In genomic region chr10:2121315-2121714, GRCh38 we compare ENCODE assay signal across 18 cellular contexts.
A peak's percentile ranks its signal among the peaks of the same experiment; 100 is the strongest.
DNase-seq lines count a peak whose midpoint lies in the region; ATAC-seq and TF ChIP-seq lines count a peak whose summit lies in the region.
"Had no signal": no experiment of that assay in that cellular context is flagged by ENCODE, and none has a peak within 500 bp of the region (broad histone marks: within the 10 kb centered on the region; RNA-seq: fewer than 3 reads in every experiment).

No MANE protein-coding gene starts in this region.

- no peak overlapping the region for H3K27ac Mint-ChIP-seq in activated CD8-positive, alpha-beta T cell treated with anti-CD3 and anti-CD28 coated beads for 36 hours
- H3K27ac Mint-ChIP-seq: B cell; CD4-positive, CD25-positive, alpha-beta regulatory T cell; CD8-positive, alpha-beta T cell; GM23338; H9; HFFc6 had no signal

- H2BK5ac ChIP-seq in neuronal stem cell (ENCODE audit: low read length) = no peak overlapping the region

- no peak overlapping the region for H4K8ac ChIP-seq in neuronal stem cell (ENCODE audit: low read depth, low read length)

- no peaks in the 10 kb centered on the region for H3K36me3 Mint-ChIP-seq in activated CD8-positive, alpha-beta T cell treated with anti-CD3 and anti-CD28 coated beads for 36 hours (ENCODE audit: low read depth)
- H3K36me3 Mint-ChIP-seq: CD4-positive, CD25-positive, alpha-beta regulatory T cell; CD8-positive, alpha-beta T cell had no signal

- CTCF ChIA-PET in HEK293 (lab: Yijun Ruan, JAX) (interaction anchor here (2.4 kb wide), 1 partner anchor 16 kb away, joined by 11 read pairs; no protein-coding TSS in a partner anchor), mammary epithelial cell (lab: Charles Lee; ENCODE audit: low non-redundant PET) (no interaction called here)
- CTCF ChIA-PET in activated CD8-positive, alpha-beta T cell treated with anti-CD3 and anti-CD28 coated beads for 36 hours (lab: Charles Lee) = no interaction called here

- no TSS peak for BruUV-seq in mammary epithelial cell (replicated peaks; lab: Mats Ljungman, UMichigan)

- no peak overlapping the region for H3K4ac ChIP-seq in neuronal stem cell (ENCODE audit: low read length)

- H3K23ac ChIP-seq in neuronal stem cell (ENCODE audit: low read depth, low read length, poor library complexity) = no peak overlapping the region

- POLR2A ChIA-PET in HEK293 (lab: Yijun Ruan, JAX) = no interaction called here
- POLR2A ChIA-PET in activated CD8-positive, alpha-beta T cell treated with anti-CD3 and anti-CD28 coated beads for 36 hours (lab: Charles Lee) = no interaction called here

- no peak overlapping the region for H3K4me2 ChIP-seq in mammary epithelial cell (ENCODE audit: insufficient read depth, low read depth, low read length)
- H3K4me2 ChIP-seq in neuronal stem cell (ENCODE audit: insufficient read depth, low read length, poor library complexity, severe bottlenecking) = no peak overlapping the region
- H3K4me2 ChIP-seq: BLaER1, GM23338 had no signal

- H3K79me1 ChIP-seq in neuronal stem cell (ENCODE audit: low read depth, low read length) = no peaks in the 10 kb centered on the region

- H3K27me3 ChIP-seq in mammary epithelial cell (ENCODE audit: insufficient read depth, low read length) (no peaks in the 10 kb centered on the region), neuronal stem cell (ENCODE audit: control insufficient read depth in 3 of 3, insufficient read depth in 3 of 3, low read depth in 1 of 3, low read length in 3 of 3) (no peaks in the 10 kb centered on the region)
- H3K27me3 ChIP-seq: BLaER1 had no signal

- H2BK12ac ChIP-seq in neuronal stem cell (ENCODE audit: low read length) = no peak overlapping the region

- no peak overlapping the region for H4K91ac ChIP-seq in neuronal stem cell (ENCODE audit: low read depth, low read length, poor library complexity)

- H3K36me3 ChIP-seq in HEK293 (ENCODE audit: control insufficient read depth in 2 of 2, insufficient read depth in 1 of 2, low read length in 2 of 2) (no peaks in the 10 kb centered on the region), mammary epithelial cell (ENCODE audit: insufficient read depth, low read length) (no peaks in the 10 kb centered on the region), neuronal stem cell (replicated peaks in 1 of 2; ENCODE audit: control insufficient read depth in 2 of 2, insufficient read depth in 2 of 2, low read length in 2 of 2) (no peaks in the 10 kb centered on the region)
- H3K36me3 ChIP-seq: BLaER1 had no signal

- no peaks in the 10 kb centered on the region for H3K27me3 Mint-ChIP-seq in activated CD8-positive, alpha-beta T cell treated with anti-CD3 and anti-CD28 coated beads for 36 hours
- H3K27me3 Mint-ChIP-seq: B cell; CD4-positive, CD25-positive, alpha-beta regulatory T cell had no signal

- no peak overlapping the region for H3K18ac ChIP-seq in neuronal stem cell (ENCODE audit: low read length)

- H3K14ac ChIP-seq in neuronal stem cell (ENCODE audit: low read length) = no peak overlapping the region

- H4K20me1 ChIP-seq in mammary epithelial cell (ENCODE audit: insufficient read depth, low read length) = no peaks in the 10 kb centered on the region
- H4K20me1 ChIP-seq: BLaER1 had no signal

- no peak overlapping the region for H3K4me3 ChIP-seq in HEK293 (ENCODE audit: low read depth, low read length)
- H3K4me3 ChIP-seq in mammary epithelial cell (replicated peaks in 1 of 3; ENCODE audit: insufficient read depth in 1 of 3, low read depth in 2 of 3, low read length in 3 of 3) = no peak overlapping the region
- no peak overlapping the region for H3K4me3 ChIP-seq in neuronal stem cell (ENCODE audit: low read length in 2 of 2)
- H3K4me3 ChIP-seq: BLaER1, GM23338 had no signal

- DNase-seq in mammary epithelial cell (no peak), neuronal stem cell (ENCODE audit: low spot score) (no peak), mucosa of gallbladder (ENCODE audit: low spot score) (no peak), OCI-M2 (lab: John Stamatoyannopoulos, UW; ENCODE audit: unreplicated experiment) (no peak)
- DNase-seq in activated CD8-positive, alpha-beta T cell treated with anti-CD3 and anti-CD28 coated beads for 36 hours = no peak
- DNase-seq: Caco-2; CD4-positive, CD25-positive, alpha-beta regulatory T cell; CD8-positive, alpha-beta T cell; DMS153; DND-41; H9; HFFc6 had no signal

- H3K27ac ChIP-seq in HEK293 (ENCODE audit: extremely low read depth, low read depth, low read length) (no peak overlapping the region), mammary epithelial cell (ENCODE audit: insufficient read depth, low read depth, low read length) (no peak overlapping the region), neuronal stem cell (replicated peaks; ENCODE audit: low read length) (peak overlapping the region; percentile 35)
- H3K27ac ChIP-seq: BLaER1, C4-2B had no signal

- H3K4me3 Mint-ChIP-seq in activated CD8-positive, alpha-beta T cell treated with anti-CD3 and anti-CD28 coated beads for 36 hours = no peak overlapping the region
- H3K4me3 Mint-ChIP-seq: B cell; CD4-positive, CD25-positive, alpha-beta regulatory T cell; CD8-positive, alpha-beta T cell; GM23338; H9; HFFc6 had no signal

- H2BK120ac ChIP-seq in neuronal stem cell (ENCODE audit: low read depth, low read length) = no peak overlapping the region

- H3K9me3 ChIP-seq in HEK293 (ENCODE audit: control insufficient read depth, insufficient read depth, low read depth, low read length) (no peaks in the 10 kb centered on the region), mammary epithelial cell (replicated peaks; ENCODE audit: insufficient read depth, low read length) (no peaks in the 10 kb centered on the region), neuronal stem cell (replicated peaks in 1 of 2; ENCODE audit: control insufficient read depth in 2 of 2, insufficient read depth in 1 of 2, low read depth in 1 of 2, low read length in 2 of 2) (peaks cover 0 to 6% of the 10 kb centered on the region in 2 donors)
- H3K9me3 ChIP-seq: Caco-2 had no signal

- intact Hi-C loops in mammary epithelial cell (cut with micrococcal nuclease) = no loop called here
- intact Hi-C loops in activated CD8-positive, alpha-beta T cell treated with anti-CD3 and anti-CD28 coated beads for 36 hours (cut with micrococcal nuclease) = no loop called here

- dilution Hi-C loops in mammary epithelial cell (cut with HindIII; ENCODE audit: low sequenced_read_pairs) = no loop called here

- in situ Hi-C loops in mammary epithelial cell (cut with MboI; ENCODE audit: low sequenced_read_pairs in 2 of 2) = no loop called here

- no peak overlapping the region for H2AK5ac ChIP-seq in neuronal stem cell (ENCODE audit: low read depth, low read length)

- no peaks in the 10 kb centered on the region for H3K4me1 Mint-ChIP-seq in activated CD8-positive, alpha-beta T cell treated with anti-CD3 and anti-CD28 coated beads for 36 hours (ENCODE audit: low read depth)
- H3K4me1 Mint-ChIP-seq: B cell had no signal

- 91% methylated on average over 1 of the region's 1 CpG for WGBS in mammary epithelial cell (ENCODE audit: low coverage, missing lambda C conversion rate)
- WGBS in neuronal stem cell (ENCODE audit: extremely low coverage in 2 of 2, insufficient read length in 2 of 2, insufficient replicate concordance in 1 of 2), 2 donors = no CpG with 5 or more reads among the region's 1 CpG

- H2AFZ ChIP-seq in mammary epithelial cell (ENCODE audit: low read depth, low read length) = peak overlapping the region; percentile 43
- no peak overlapping the region for H2AFZ ChIP-seq in neuronal stem cell (ENCODE audit: low read length)

- H3K4me1 ChIP-seq in HEK293 (ENCODE audit: control insufficient read depth, insufficient read depth, low read length) = no peaks in the 10 kb centered on the region
- peaks cover 42% of the 10 kb centered on the region for H3K4me1 ChIP-seq in mammary epithelial cell (ENCODE audit: insufficient read depth, low read length)
- peaks cover 0 to 2% of the 10 kb centered on the region in 2 donors for H3K4me1 ChIP-seq in neuronal stem cell (ENCODE audit: control insufficient read depth in 2 of 2, insufficient read depth in 1 of 2, low read depth in 1 of 2, low read length in 2 of 2)
- H3K4me1 ChIP-seq: Caco-2 had no signal

- H3K9ac ChIP-seq in mammary epithelial cell (ENCODE audit: insufficient read depth, low read length) (no peak overlapping the region), neuronal stem cell (ENCODE audit: low read depth, low read length, poor library complexity) (no peak overlapping the region)
- H3K9ac ChIP-seq: BLaER1 had no signal

- TF ChIP-seq CTCF in HEK293 (tag by site-specific recombination; IDR thresholded peaks at IDR 0.05) = no peak
- TF ChIP-seq CTCF in mammary epithelial cell (conservative IDR thresholded peaks at IDR 0.05 in 1 of 2, IDR thresholded peaks at IDR 0.05 in 1 of 2; ENCODE audit: extremely low read depth in 1 of 2, insufficient read depth in 1 of 2, low read depth in 1 of 2, low read length in 2 of 2) = no peak
- TF ChIP-seq CTCF in activated CD8-positive, alpha-beta T cell treated with anti-CD3 and anti-CD28 coated beads for 36 hours (IDR thresholded peaks at IDR 0.05) = no peak

- H2BK15ac ChIP-seq in neuronal stem cell (ENCODE audit: low read length) = no peak overlapping the region

- no peak for ATAC-seq in activated CD8-positive, alpha-beta T cell treated with anti-CD3 and anti-CD28 coated beads for 36 hours
- ATAC-seq: CD8-positive, alpha-beta T cell; GM23338; HCT116 had no signal

- H3K9me3 Mint-ChIP-seq in activated CD8-positive, alpha-beta T cell treated with anti-CD3 and anti-CD28 coated beads for 36 hours = no peaks in the 10 kb centered on the region
- H3K9me3 Mint-ChIP-seq: CD8-positive, alpha-beta T cell had no signal

- H3K79me2 ChIP-seq in mammary epithelial cell (ENCODE audit: insufficient read depth, low read length) = no peaks in the 10 kb centered on the region

TF ChIP-seq in HEK293, 187 proteins besides CTCF, POLR2A, EP300 and RAD21 (continues in another document):
- TF ChIP-seq TRIM28 (IDR thresholded peaks at IDR 0.05; ENCODE audit: borderline replicate concordance, low read length) = no peak
- 0 out of 2 replicates have a peak, but pooled peaks have one; percentile 19 for TF ChIP-seq ZNF560 (tag by site-specific recombination; IDR thresholded peaks at IDR 0.05; ENCODE audit: borderline replicate concordance)
- peak; percentile 72 for TF ChIP-seq ZNF555 (tag by site-specific recombination; conservative IDR thresholded peaks at IDR 0.05)
